Comparison of ENCODE assay signal across 25 cellular contexts in the genomic region with DNA sequence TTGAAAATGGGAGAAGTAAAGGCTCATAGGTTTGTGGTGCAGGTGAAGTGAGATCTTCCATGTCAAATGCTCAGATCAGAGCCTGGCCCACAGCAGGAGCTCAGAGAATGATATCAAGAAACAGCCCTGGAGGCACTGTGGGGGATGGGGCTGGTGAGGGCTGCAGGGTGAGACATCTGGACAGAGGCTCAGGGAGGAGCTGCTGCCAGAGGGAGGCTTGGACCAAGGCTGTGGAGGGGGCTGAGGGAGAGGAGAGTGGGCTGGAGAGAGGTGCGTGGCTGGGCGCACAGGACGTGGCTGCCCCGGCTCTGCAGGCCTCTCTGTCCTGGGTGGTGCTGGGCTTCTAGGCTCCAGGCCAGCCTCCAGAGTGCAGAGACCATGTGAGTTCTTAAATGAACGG. TPM values are rescaled to one million over a fixed set of nuclear protein-coding genes. Genes with fewer than 3 reads are reported as not detected.
DNase-seq lines count a peak whose midpoint lies in the region; ATAC-seq, FAIRE-seq and TF ChIP-seq lines count a peak whose summit lies in the region.
"Had no signal": no experiment of that assay in that cellular context is flagged by ENCODE, and none has a peak within 500 bp of the region (broad histone marks: within the 10 kb centered on the region; RNA-seq: fewer than 3 reads in every experiment).

No MANE protein-coding gene starts in this region.

- H4K20me1 ChIP-seq in BLaER1 (peaks cover 8% of the 10 kb centered on the region; the same call in 1 of the 2 replicates), GM23248 (ENCODE audit: insufficient read depth) (no peaks in the 10 kb centered on the region), H1 (replicated peaks in 1 of 2; ENCODE audit: control insufficient read depth in 1 of 2, insufficient read depth in 2 of 2, low read length in 2 of 2) (peaks cover 0 to 1% of the 10 kb centered on the region in 2 experiments)

- H3K4me3 ChIP-seq in BLaER1 (no peak overlapping the region), GM23248 (no peak overlapping the region), H1 (ENCODE audit: extremely low read depth in 1 of 4, insufficient read depth in 2 of 4, low read depth in 3 of 4, low read length in 4 of 4) (no peak overlapping the region)
- H3K4me3 ChIP-seq: body of pancreas, GM12878, GM23338, thoracic aorta had no signal

- H4K8ac ChIP-seq in H1 (ENCODE audit: extremely low read depth, insufficient read depth, low read length), result no peak overlapping the region

- in situ Hi-C loops in GM23248 (cut with MboI), result loop anchor here (10.0 to 25.0 kb wide), 2 partner anchors 97 to 514 kb away; no protein-coding TSS in a partner anchor

- DNase-seq in GM23248, result peak; percentile 20
- no peak for DNase-seq in H1 (ENCODE audit: low read depth in 1 of 2, low spot score in 2 of 2)
- peak; percentile 71 for DNase-seq in posterior vena cava (ENCODE audit: low spot score)
- no peak for DNase-seq in medulla oblongata (ENCODE audit: extremely low spot score)
- no peak for DNase-seq in SIG-M5 (lab: John Stamatoyannopoulos, UW)
- DNase-seq: activated CD4-positive, alpha-beta T cell treated with anti-CD3 and anti-CD28 coated beads, Interleukin-2, amount 50 U/mL, for 4 hours; activated CD8-positive, alpha-beta memory T cell treated with anti-CD3 and anti-CD28 coated beads, Interleukin-2, amount 50 U/mL, for 4 hours; body of pancreas; CD8-positive, alpha-beta memory T cell; DMS79; midbrain; NCI-H2081 treated with DMSO at 0.1 percent for 48 hours; NCI-H446; nephron progenitor cell; T-helper 2 cell had no signal

- no peak overlapping the region for H2AK5ac ChIP-seq in H1 (ENCODE audit: low read depth, low read length)

- no peak for TF ChIP-seq RAD21 in H1 (IDR thresholded peaks at IDR 0.05 in 1 of 2, conservative IDR thresholded peaks at IDR 0.05 in 1 of 2; ENCODE audit: low read depth in 2 of 2, low read length in 2 of 2)

- H3K36me3 ChIP-seq in BLaER1 (no peaks in the 10 kb centered on the region), GM23248 (ENCODE audit: low read depth) (no peaks in the 10 kb centered on the region), H1 (ENCODE audit: control insufficient read depth in 2 of 4, insufficient read depth in 4 of 4, low read length in 3 of 4) (no peaks in the 10 kb centered on the region)
- H3K36me3 ChIP-seq: thoracic aorta had no signal

- no peak overlapping the region for H3K23ac ChIP-seq in H1 (ENCODE audit: insufficient read length)

- no peak for TF ChIP-seq POLR2A in H1 (IDR thresholded peaks at IDR 0.05; ENCODE audit: control extremely low read depth in 1 of 2, low read depth in 2 of 2, low read length in 2 of 2)

- 0 out of 2 replicates have a peak, but pooled peaks cover 8% of the 10 kb centered on the region for H3F3A ChIP-seq in GM23248 (ENCODE audit: insufficient read depth)

- TF ChIP-seq EP300 in H1 (IDR thresholded peaks at IDR 0.05; ENCODE audit: borderline replicate concordance in 1 of 2, low read depth in 2 of 2, low read length in 2 of 2), result no peak

- H2BK5ac ChIP-seq in H1 (ENCODE audit: low read depth, low read length), result no peak overlapping the region

- no peak for ATAC-seq in stimulated activated memory B cell treated with anti-CD40 and anti-IgM and Interleukin-4, amounts not matched to agents 10 μg/mL and 1 μg/mL and 100 μg/mL, for 72 hours
- ATAC-seq in GM18517 (IDR thresholded peaks at IDR 0.05; ENCODE audit: unreplicated experiment), result no peak
- ATAC-seq: activated T-helper 17 cell treated with anti-CD3 and anti-CD28 coated beads, Interleukin-2, amount 50 U/mL, for 72 hours; body of pancreas; GM12878; GM23338 had no signal

- POLR2A ChIA-PET in H1 (lab: Charles Lee; ENCODE audit: partially characterized antibody), result no interaction called here

- 0 out of 2 replicates have a peak overlapping the region, but pooled peaks have one; percentile 81 for H2BK15ac ChIP-seq in H1 (ENCODE audit: low read length)

- no peaks in the 10 kb centered on the region for H3K9me3 ChIP-seq in BLaER1
- H3K9me3 ChIP-seq in GM23248 (ENCODE audit: low read depth), result no peaks in the 10 kb centered on the region
- no peaks in the 10 kb centered on the region for H3K9me3 ChIP-seq in H1 (ENCODE audit: insufficient read depth in 2 of 2, low read depth in 1 of 2, low read length in 1 of 2)
- H3K9me3 ChIP-seq: body of pancreas, thoracic aorta had no signal

- H3K23me2 ChIP-seq in H1 (ENCODE audit: low read depth, low read length), result peaks cover 6% of the 10 kb centered on the region; the same call in 1 of the 2 replicates

- no peaks in the 10 kb centered on the region for H3K9me2 ChIP-seq in GM23248 (ENCODE audit: insufficient read depth)

- no peaks in the 10 kb centered on the region for H3K4me1 Mint-ChIP-seq in stimulated activated memory B cell treated with anti-CD40 and anti-IgM and Interleukin-4, amounts not matched to agents 10 μg/mL and 1 μg/mL and 100 μg/mL, for 72 hours
- H3K4me1 Mint-ChIP-seq: activated T-helper 17 cell treated with anti-CD3 and anti-CD28 coated beads, Interleukin-2, amount 50 U/mL, for 72 hours had no signal

- H4K5ac ChIP-seq in H1 (ENCODE audit: insufficient read length, low read depth, low read length), result no peak overlapping the region

- H2AFZ ChIP-seq in GM23248 (no peak overlapping the region), H1 (ENCODE audit: low read length) (no peak overlapping the region)
- H2AFZ ChIP-seq: GM23338 had no signal

- H3K36me3 Mint-ChIP-seq in stimulated activated memory B cell treated with anti-CD40 and anti-IgM and Interleukin-4, amounts not matched to agents 10 μg/mL and 1 μg/mL and 100 μg/mL, for 72 hours, result no peaks in the 10 kb centered on the region
- H3K36me3 Mint-ChIP-seq: CD8-positive, alpha-beta memory T cell had no signal

- H3K4me2 ChIP-seq in BLaER1 (peak overlapping the region; percentile 39), GM23248 (ENCODE audit: unreplicated experiment) (no peak overlapping the region), H1 (ENCODE audit: insufficient read depth in 1 of 2, low read depth in 2 of 2, low read length in 2 of 2) (no peak overlapping the region)
- H3K4me2 ChIP-seq: GM23338 had no signal

- H3K27me3 ChIP-seq in BLaER1 (peaks cover 9% of the 10 kb centered on the region), GM23248 (replicated peaks; ENCODE audit: insufficient read depth) (peaks cover 7% of the 10 kb centered on the region), H1 (replicated peaks in 1 of 4; ENCODE audit: control insufficient read depth in 3 of 4, extremely low read depth in 1 of 4, insufficient read depth in 3 of 4, low read length in 3 of 4) (peaks cover 9 to 25% (median 22%) of the 10 kb centered on the region in 4 experiments)

- H2BK12ac ChIP-seq in H1 (ENCODE audit: low read depth, low read length), result no peak overlapping the region

- no peaks in the 10 kb centered on the region for H3K9me3 Mint-ChIP-seq in stimulated activated memory B cell treated with anti-CD40 and anti-IgM and Interleukin-4, amounts not matched to agents 10 μg/mL and 1 μg/mL and 100 μg/mL, for 72 hours
- H3K9me3 Mint-ChIP-seq: activated T-helper 17 cell treated with anti-CD3 and anti-CD28 coated beads, Interleukin-2, amount 50 U/mL, for 72 hours; CD8-positive, alpha-beta memory T cell; GM23338; nephron progenitor cell had no signal

- no peaks in the 10 kb centered on the region for H3K79me1 ChIP-seq in H1 (ENCODE audit: low read depth, low read length)

- intact Hi-C loops in posterior vena cava (cut with DNase I), result no loop called here

- H3K4ac ChIP-seq in H1 (replicated peaks; ENCODE audit: insufficient read length, low read depth, low read length), result no peak overlapping the region

- no peak overlapping the region for H4K91ac ChIP-seq in H1 (replicated peaks; ENCODE audit: insufficient read length, low read length)

- 91% methylated on average over 5 of the region's 5 CpGs for WGBS in GM23248 (ENCODE audit: low coverage in 1 of 2, low lambda C conversion rate in 2 of 2, missing lambda C conversion rate in 2 of 2), 2 experiments
- WGBS in H1 (ENCODE audit: extremely low coverage in 1 of 2, insufficient coverage in 1 of 2, insufficient read length in 1 of 2, insufficient replicate concordance in 2 of 2, low coverage in 1 of 2, low lambda C conversion rate in 2 of 2, missing lambda C conversion rate in 1 of 2), 2 experiments, result 93% methylated on average over 5 of the region's 5 CpGs; no CpG with 5 or more reads in 1 of the 2 experiments

- H2BK120ac ChIP-seq in H1 (replicated peaks; ENCODE audit: low read depth, low read length), result no peak overlapping the region

- no peak overlapping the region for H3K14ac ChIP-seq in H1 (ENCODE audit: insufficient read length)

- peaks cover 88% of the 10 kb centered on the region for H3K4me1 ChIP-seq in BLaER1
- peaks cover 21% of the 10 kb centered on the region for H3K4me1 ChIP-seq in GM23248 (ENCODE audit: insufficient read depth)
- H3K4me1 ChIP-seq in H1 (replicated peaks in 1 of 4; ENCODE audit: control insufficient read depth in 3 of 4, insufficient read depth in 4 of 4, low read length in 3 of 4), result peaks cover 0 to 20% (median 15%) of the 10 kb centered on the region in 4 experiments; a peak in 6 of 7 replicates

- H3K79me2 ChIP-seq in GM23248 (ENCODE audit: insufficient read depth) (no peaks in the 10 kb centered on the region), H1 (ENCODE audit: control insufficient read depth in 1 of 2, insufficient read depth in 2 of 2, low read length in 2 of 2) (no peaks in the 10 kb centered on the region)

- H3K9ac ChIP-seq in BLaER1 (no peak overlapping the region), GM23248 (no peak overlapping the region), H1 (replicated peaks in 1 of 4; ENCODE audit: extremely low read depth in 1 of 4, low read depth in 3 of 4, low read length in 3 of 4) (no peak overlapping the region)

- H3K56ac ChIP-seq in H1 (replicated peaks; ENCODE audit: insufficient read length, low read depth, low read length), result no peak overlapping the region

- H2BK20ac ChIP-seq in H1 (ENCODE audit: low read length), result no peak overlapping the region

- H3K27me3 Mint-ChIP-seq in stimulated activated memory B cell treated with anti-CD40 and anti-IgM and Interleukin-4, amounts not matched to agents 10 μg/mL and 1 μg/mL and 100 μg/mL, for 72 hours, result peaks cover 74% of the 10 kb centered on the region

- no peak for FAIRE-seq in H1 (lab: Jason Lieb, UNC)
- FAIRE-seq: GM12878, GM19239, RCC 7860 had no signal

- CTCF ChIA-PET in H1 (lab: Charles Lee; ENCODE audit: partially characterized antibody), result interaction anchor here (0.6 to 3.1 kb wide), 9 partner anchors 25 to 522 kb away, joined by 3 to 13 read pairs (median 3); no protein-coding TSS in a partner anchor

- no peak overlapping the region for H3K27ac ChIP-seq in BLaER1
- H3K27ac ChIP-seq in GM23248, result no peak overlapping the region
- H3K27ac ChIP-seq in H1 (ENCODE audit: low read depth, low read length), result no peak overlapping the region
- H3K27ac ChIP-seq: body of pancreas, thoracic aorta had no signal

- H3K18ac ChIP-seq in H1 (ENCODE audit: extremely low read depth, low read length), result no peak overlapping the region

- H3K27ac Mint-ChIP-seq in stimulated activated memory B cell treated with anti-CD40 and anti-IgM and Interleukin-4, amounts not matched to agents 10 μg/mL and 1 μg/mL and 100 μg/mL, for 72 hours, result no peak overlapping the region
- H3K27ac Mint-ChIP-seq: activated T-helper 17 cell treated with anti-CD3 and anti-CD28 coated beads, Interleukin-2, amount 50 U/mL, for 72 hours; CD8-positive, alpha-beta memory T cell; GM23338; nephron progenitor cell had no signal

- no peak for TF ChIP-seq CTCF in H1 (IDR thresholded peaks at IDR 0.05; ENCODE audit: control extremely low read depth in 1 of 3, insufficient read depth in 1 of 3, low read depth in 1 of 3, low read length in 3 of 3)

- no peak overlapping the region for H3K4me3 Mint-ChIP-seq in stimulated activated memory B cell treated with anti-CD40 and anti-IgM and Interleukin-4, amounts not matched to agents 10 μg/mL and 1 μg/mL and 100 μg/mL, for 72 hours
- H3K4me3 Mint-ChIP-seq: activated T-helper 17 cell treated with anti-CD3 and anti-CD28 coated beads, Interleukin-2, amount 50 U/mL, for 72 hours; CD8-positive, alpha-beta memory T cell; GM23338; nephron progenitor cell had no signal

RNA-seq across cellular contexts. Expression of gene SORCS2, which starts 5.6 kb away (rescaled TPM):
- 1.4 and 4.3 TPM in 2 replicates for total RNA-seq in GM23248 (2014; rRNA removed; shearing (Covaris generic))
- 0.38 and 0.74 TPM in 2 replicates for polyA plus RNA-seq in GM23248 (2016; fragmentation: Nextera tagmentation; extraction: Ambion mirVana)
- total RNA-seq in H1 (2021; fragmentation: NEBNext Ultra II Directional; extraction: Animal tissue kit (Norgen Biotek cat#: 25700)), result 0.75 and 1.8 TPM in 2 replicates
- polyA plus RNA-seq in H1 (2011; rRNA removed), result 0.36 and 0.57 TPM in 2 replicates
- polyA plus RNA-seq in H1 (2011; cell fraction: cytosol; rRNA removed), result 0.32 TPM
- polyA plus RNA-seq in H1 (2011; cell fraction: nucleus; rRNA removed), result 1.2 TPM
- polyA plus RNA-seq in H1 (2012, experiment 1 of 2), result 0.33 to 1.2 TPM (median 0.82 TPM) in 4 replicates
- polyA plus RNA-seq in H1 (2012, experiment 2 of 2), result 0.18 TPM
- polyA plus RNA-seq in H1 (2013, experiment 1 of 2), result 1.4 TPM
- 1.1 TPM for polyA plus RNA-seq in H1 (2013, experiment 2 of 2)
- polyA minus RNA-seq in H1 (2011; rRNA and poly(A)+ RNA removed), result 1.0 and 1.8 TPM in 2 replicates
- polyA minus RNA-seq in H1 (2011; cell fraction: cytosol; rRNA and poly(A)+ RNA removed), result 1.3 TPM
- 0.60 TPM for polyA minus RNA-seq in H1 (2011; cell fraction: nucleus; rRNA and poly(A)+ RNA removed)
- total RNA-seq in posterior vena cava, result 10 to 100 TPM in 1 of 2 donors, 1 to 10 TPM in 1; 5.0 to 11.9 TPM
- total RNA-seq: CD8-positive, alpha-beta memory T cell; SK-MEL-5 had no signal
- polyA plus RNA-seq: CD8-positive, alpha-beta memory T cell had no signal

Comparison
In these comparisons a context has a peak if more than half of its experiments do, and no peak if none do; other contexts are left out.
1. DNase-seq: peak in GM23248 (single experiment) and posterior vena cava (single experiment); none in H1 (0 of 2), medulla oblongata (single experiment) and SIG-M5 (single experiment).